In the genomic region with DNA sequence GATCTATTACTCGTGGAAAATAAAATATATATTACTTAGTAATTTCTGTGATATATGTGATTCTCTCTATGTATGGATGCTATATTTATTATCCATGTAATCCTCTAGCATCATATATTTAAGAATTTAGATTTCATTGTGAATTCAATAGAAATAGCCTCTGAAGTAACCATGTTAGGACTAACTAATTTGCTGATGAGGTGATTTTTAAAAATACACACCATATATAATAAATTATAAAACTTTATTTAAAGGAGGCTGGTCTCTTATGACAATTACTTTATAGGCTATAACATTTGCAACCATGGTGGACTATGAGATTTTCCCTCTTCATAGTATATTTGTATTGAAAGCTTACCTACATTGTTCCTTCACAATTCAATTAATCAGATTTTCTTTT, we compare ENCODE assay signal across 25 cellular contexts.
A peak's percentile ranks its signal among the peaks of the same experiment; 100 is the strongest.
DNase-seq lines count a peak whose midpoint lies in the region; ATAC-seq, FAIRE-seq and TF ChIP-seq lines count a peak whose summit lies in the region.
"Had no signal": no experiment of that assay in that cellular context is flagged by ENCODE, and none has a peak within 500 bp of the region (broad histone marks: within the 10 kb centered on the region; RNA-seq: fewer than 3 reads in every experiment).

No MANE protein-coding gene starts in this region.

- H3K9me3 ChIP-seq in A549 (no peaks in the 10 kb centered on the region), K562 (replicated peaks; ENCODE audit: control insufficient read depth, insufficient read depth, low read depth, low read length) (no peaks in the 10 kb centered on the region), esophagus muscularis mucosa (peaks cover 0 to 4% (median 1%) of the 10 kb centered on the region in 4 donors)
- H3K9me3 ChIP-seq: BE2C, BLaER1 had no signal

- no peak overlapping the region for H3K4me2 ChIP-seq in A549
- H3K4me2 ChIP-seq in K562 (ENCODE audit: insufficient read depth, low read length): no peak overlapping the region
- H3K4me2 ChIP-seq: BLaER1 had no signal

- TF ChIP-seq EP300 in A549 (IDR thresholded peaks at IDR 0.05) (no peak), K562 (IDR thresholded peaks at IDR 0.05; ENCODE audit: low read length) (no peak), esophagus muscularis mucosa (IDR thresholded peaks at IDR 0.05) (no peak)

- no peaks in the 10 kb centered on the region for H3K4me1 ChIP-seq in A549
- H3K4me1 ChIP-seq in K562 (replicated peaks in 1 of 2; ENCODE audit: control insufficient read depth in 2 of 2, insufficient read depth in 2 of 2, low read length in 2 of 2): no peaks in the 10 kb centered on the region
- no peaks in the 10 kb centered on the region for H3K4me1 ChIP-seq in esophagus muscularis mucosa
- H3K4me1 ChIP-seq: BLaER1 had no signal

- no peak overlapping the region for H3K27ac ChIP-seq in A549
- no peak overlapping the region for H3K27ac ChIP-seq in K562 (ENCODE audit: extremely low read depth, low read depth, low read length)
- no peak overlapping the region for H3K27ac ChIP-seq in esophagus muscularis mucosa (replicated peaks in 1 of 4)
- H3K27ac ChIP-seq: BLaER1 had no signal

- H3K36me3 ChIP-seq in K562 (ENCODE audit: control insufficient read depth, insufficient read depth, low read length) (no peaks in the 10 kb centered on the region), esophagus muscularis mucosa (no peaks in the 10 kb centered on the region)
- H3K36me3 ChIP-seq: BE2C, BLaER1 had no signal

- intact Hi-C loops in K562 (cut with micrococcal nuclease) (no loop called here), esophagus muscularis mucosa (cut with DNase I) (no loop called here)

- CTCF ChIA-PET in A549 (lab: Yijun Ruan, JAX) (no interaction called here), K562 (lab: Yijun Ruan, JAX; ENCODE audit: low intra/inter-chr PET ratio) (no interaction called here)

- DNase-seq in A549 (ENCODE audit: low read depth in 1 of 2, low spot score in 1 of 2) (no peak), K562 (ENCODE audit: extremely low read depth in 1 of 4, low spot score in 3 of 4) (no peak), esophagus muscularis mucosa (ENCODE audit: extremely low spot score) (no peak), cortex of kidney (lab: John Stamatoyannopoulos, UW) (no peak)
- DNase-seq: 8988T; ACHN; BE2C; C1 segment of cervical spinal cord; CD4-positive, alpha-beta memory T cell; CD4-positive, CD25-positive, alpha-beta regulatory T cell; CD8-positive, alpha-beta memory T cell; COR-L47; DMS 273 treated with DMSO at 0.1 percent for 48 hours; DMS153; DMS53; DMS79; DND-41; EL; GDM1 had no signal

- no peak for TF ChIP-seq CTCF in A549 (IDR thresholded peaks at IDR 0.05)
- TF ChIP-seq CTCF in K562 (IDR thresholded peaks at IDR 0.05 in 2 of 3, conservative IDR thresholded peaks at IDR 0.05 in 1 of 3; ENCODE audit: insufficient read depth in 2 of 3, low read depth in 1 of 3, low read length in 3 of 3): no peak
- TF ChIP-seq CTCF in esophagus muscularis mucosa (IDR thresholded peaks at IDR 0.05): no peak

- 13% methylated on average over 1 of the region's 1 CpG for WGBS in A549 (ENCODE audit: missing lambda C conversion rate)
- WGBS in K562 (ENCODE audit: insufficient coverage, low coverage, missing lambda C conversion rate): 0% methylated on average over 1 of the region's 1 CpG
- 56% methylated on average over 1 of the region's 1 CpG for WGBS in esophagus muscularis mucosa

- POLR2A ChIA-PET in A549 (lab: Yijun Ruan, JAX): no interaction called here
- POLR2A ChIA-PET in K562 (lab: Yijun Ruan, JAX): no interaction called here

- no peaks in the 10 kb centered on the region for H3K79me2 ChIP-seq in K562 (ENCODE audit: control insufficient read depth, insufficient read depth, low read length)

- TF ChIP-seq RAD21 in A549 (conservative IDR thresholded peaks at IDR 0.05 in 1 of 2, IDR thresholded peaks at IDR 0.05 in 1 of 2) (no peak), K562 (CRISPR knock-in tag; conservative IDR thresholded peaks at IDR 0.05 in 1 of 2, IDR thresholded peaks at IDR 0.05 in 1 of 2) (no peak)

- no peaks in the 10 kb centered on the region for H3K9me1 ChIP-seq in K562 (ENCODE audit: control insufficient read depth, insufficient read depth, low read length)

- H2AFZ ChIP-seq in K562 (ENCODE audit: low read depth, low read length): no peak overlapping the region

- H3K27me3 ChIP-seq in K562 (ENCODE audit: control insufficient read depth in 2 of 2, insufficient read depth in 2 of 2, low read length in 2 of 2): no peaks in the 10 kb centered on the region
- H3K27me3 ChIP-seq in esophagus muscularis mucosa: no peaks in the 10 kb centered on the region
- H3K27me3 ChIP-seq: BE2C, BLaER1 had no signal

- in situ Hi-C loops in K562 (cut with MboI): no loop called here

- FAIRE-seq in A204.1 (lab: Jason Lieb, UNC) (peak; percentile 39), A549 (lab: Jason Lieb, UNC) (no peak), K562 (lab: Jason Lieb, UNC) (no peak)
- FAIRE-seq: GM12878, GM12892, GM18507 had no signal

- no TSS peak for BruUV-seq in K562 (replicated peaks; lab: Mats Ljungman, UMichigan)

- H3K9ac ChIP-seq in K562 (ENCODE audit: insufficient read depth in 1 of 2, low read depth in 2 of 2, low read length in 2 of 2): no peak overlapping the region
- H3K9ac ChIP-seq: BLaER1 had no signal

- no peaks in the 10 kb centered on the region for H4K20me1 ChIP-seq in K562 (replicated peaks; ENCODE audit: control insufficient read depth, insufficient read depth, low read length)
- H4K20me1 ChIP-seq: BLaER1 had no signal

- TF ChIP-seq POLR2A in A549 (IDR thresholded peaks at IDR 0.05; ENCODE audit: low read length) (no peak), K562 (conservative IDR thresholded peaks at IDR 0.05) (no peak), esophagus muscularis mucosa (IDR thresholded peaks at IDR 0.05; ENCODE audit: low read depth) (no peak)

- ATAC-seq in A549: no peak
- ATAC-seq in K562: no peak
- ATAC-seq in HG02678 (IDR thresholded peaks at IDR 0.05; ENCODE audit: unreplicated experiment): no peak
- ATAC-seq: GM12878 had no signal

- H3K4me3 ChIP-seq in A549 (no peak overlapping the region), K562 (no peak overlapping the region), esophagus muscularis mucosa (no peak overlapping the region)
- H3K4me3 ChIP-seq: BLaER1, GM12878 had no signal

TF ChIP-seq in A549, 52 proteins besides CTCF, POLR2A, EP300 and RAD21:
- TF ChIP-seq HES2 (IDR thresholded peaks at IDR 0.05) (no peak), MAFK (IDR thresholded peaks at IDR 0.05; ENCODE audit: partially characterized antibody) (peak; percentile 55)

TF ChIP-seq in K562, 482 proteins besides CTCF, POLR2A, EP300 and RAD21 (continues in another document):
- TF ChIP-seq CHD4 (IDR thresholded peaks at IDR 0.05; ENCODE audit: insufficient read depth, insufficient replicate concordance, low read depth, low read length, poor library complexity, severe bottlenecking) (no peak), ZNF77 (CRISPR knock-in tag; IDR thresholded peaks at IDR 0.05) (no peak), PCBP2 (IDR thresholded peaks at IDR 0.05; ENCODE audit: low read depth, low read length, poor library complexity, severe bottlenecking) (no peak), ZNF639 (CRISPR knock-in tag; conservative IDR thresholded peaks at IDR 0.05 in 1 of 2, IDR thresholded peaks at IDR 0.05 in 1 of 2) (no peak), ZNF764 (CRISPR knock-in tag; IDR thresholded peaks at IDR 0.05; ENCODE audit: low read depth) (no peak), IRF9 (tag; IDR thresholded peaks at IDR 0.05) (no peak), MTA2 (IDR thresholded peaks at IDR 0.05; ENCODE audit: low read depth) (no peak), ZNF316 (IDR thresholded peaks at IDR 0.05) (peak; percentile 57), MBD2 (IDR thresholded peaks at IDR 0.05; ENCODE audit: borderline replicate concordance, low read depth) (no peak), MAFG (tag; conservative IDR thresholded peaks at IDR 0.05) (0 out of 2 replicates have a peak, but pooled peaks have one; percentile 13), RB1 (IDR thresholded peaks at IDR 0.05; ENCODE audit: low read depth) (no peak)
- TF ChIP-seq, protein P1, sequence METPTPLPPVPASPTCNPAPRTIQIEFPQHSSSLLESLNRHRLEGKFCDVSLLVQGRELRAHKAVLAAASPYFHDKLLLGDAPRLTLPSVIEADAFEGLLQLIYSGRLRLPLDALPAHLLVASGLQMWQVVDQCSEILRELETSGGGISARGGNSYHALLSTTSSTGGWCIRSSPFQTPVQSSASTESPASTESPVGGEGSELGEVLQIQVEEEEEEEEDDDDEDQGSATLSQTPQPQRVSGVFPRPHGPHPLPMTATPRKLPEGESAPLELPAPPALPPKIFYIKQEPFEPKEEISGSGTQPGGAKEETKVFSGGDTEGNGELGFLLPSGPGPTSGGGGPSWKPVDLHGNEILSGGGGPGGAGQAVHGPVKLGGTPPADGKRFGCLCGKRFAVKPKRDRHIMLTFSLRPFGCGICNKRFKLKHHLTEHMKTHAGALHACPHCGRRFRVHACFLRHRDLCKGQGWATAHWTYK (CRISPR knock-in tag; IDR thresholded peaks at IDR 0.05): no peak
- TF ChIP-seq, protein P2, sequence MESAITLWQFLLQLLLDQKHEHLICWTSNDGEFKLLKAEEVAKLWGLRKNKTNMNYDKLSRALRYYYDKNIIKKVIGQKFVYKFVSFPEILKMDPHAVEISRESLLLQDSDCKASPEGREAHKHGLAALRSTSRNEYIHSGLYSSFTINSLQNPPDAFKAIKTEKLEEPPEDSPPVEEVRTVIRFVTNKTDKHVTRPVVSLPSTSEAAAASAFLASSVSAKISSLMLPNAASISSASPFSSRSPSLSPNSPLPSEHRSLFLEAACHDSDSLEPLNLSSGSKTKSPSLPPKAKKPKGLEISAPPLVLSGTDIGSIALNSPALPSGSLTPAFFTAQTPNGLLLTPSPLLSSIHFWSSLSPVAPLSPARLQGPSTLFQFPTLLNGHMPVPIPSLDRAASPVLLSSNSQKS (CRISPR knock-in tag; IDR thresholded peaks at IDR 0.05): no peak
